Comparison of ENCODE assay signal across 16 cellular contexts in genomic region chr2:73075477-73076373, GRCh38. TPM values are rescaled to one million over a fixed set of nuclear protein-coding genes. Genes with fewer than 3 reads are reported as not detected.
DNase-seq lines count a peak whose midpoint lies in the region; TF ChIP-seq lines count a peak whose summit lies in the region.
"Had no signal": no experiment of that assay in that cellular context is flagged by ENCODE, and none has a peak within 500 bp of the region (broad histone marks: within the 10 kb centered on the region; RNA-seq: fewer than 3 reads in every experiment).

No MANE protein-coding gene starts in this region.

- CTCF ChIA-PET in HEK293 (lab: Yijun Ruan, JAX): interaction anchor here (0.5 to 3.2 kb wide), 4 partner anchors 10 to 137 kb away, joined by 3 to 7 read pairs (median 4); no protein-coding TSS in a partner anchor

- intact Hi-C loops in sigmoid colon (cut with DNase I): no loop called here

- POLR2A ChIA-PET in HEK293 (lab: Yijun Ruan, JAX): no interaction called here

- peaks cover 0 to 72% of the 10 kb centered on the region in 2 experiments; a peak in 1 of 3 replicates for H3K36me3 ChIP-seq in HEK293 (ENCODE audit: control insufficient read depth in 2 of 2, insufficient read depth in 1 of 2, low read length in 2 of 2)
- peaks cover 0 to 39% (median 4%) of the 10 kb centered on the region in 4 donors for H3K36me3 ChIP-seq in sigmoid colon
- H3K36me3 ChIP-seq: neural progenitor cell, Peyer's patch had no signal

- H3K9me3 ChIP-seq in HEK293 (ENCODE audit: control insufficient read depth, insufficient read depth, low read depth, low read length): no peaks in the 10 kb centered on the region
- H3K9me3 ChIP-seq in sigmoid colon: no peaks in the 10 kb centered on the region
- H3K9me3 ChIP-seq: lower lobe of right lung, Peyer's patch, thoracic aorta had no signal

- H3K27me3 ChIP-seq in sigmoid colon: no peaks in the 10 kb centered on the region
- H3K27me3 ChIP-seq: Peyer's patch had no signal

- H3K4me3 ChIP-seq in HEK293 (ENCODE audit: low read depth, low read length) (no peak overlapping the region), cardiac fibroblast (replicated peaks in 1 of 2; ENCODE audit: low read depth in 2 of 2, low read length in 2 of 2) (no peak overlapping the region), sigmoid colon (no peak overlapping the region)
- H3K4me3 ChIP-seq: lower lobe of right lung, neural progenitor cell, Peyer's patch, thoracic aorta had no signal

- TF ChIP-seq EP300 in sigmoid colon (IDR thresholded peaks at IDR 0.05): no peak

- WGBS in sigmoid colon, 2 donors: 91 to 93% methylated on average over 23 of the region's 23 CpGs

- no peak overlapping the region for H3K27ac ChIP-seq in HEK293 (ENCODE audit: extremely low read depth, low read depth, low read length)
- peak overlapping the region in 3 of 4 donors; percentile 56 to 72 (median 57) for H3K27ac ChIP-seq in sigmoid colon
- H3K27ac ChIP-seq: epithelial cell of prostate, lower lobe of right lung, neural progenitor cell, Peyer's patch had no signal

- no peak for TF ChIP-seq POLR2A in sigmoid colon (IDR thresholded peaks at IDR 0.05)

- DNase-seq in cardiac fibroblast (ENCODE audit: low read depth in 2 of 2): peak; percentile 18 to 47
- DNase-seq in islet precursor cell: peak; percentile 77
- peak; percentile 89 for DNase-seq in sigmoid colon
- no peak for DNase-seq in NCI-H1048 (lab: John Stamatoyannopoulos, UW)
- no peak for DNase-seq in germinal center (ENCODE audit: low spot score)
- DNase-seq in stimulated activated CD4-positive, alpha-beta T cell treated with anti-CD3 and anti-CD28 coated beads, Interleukin-4, amount 100 ng/mL, for 24 hours: no peak
- no peak for DNase-seq in RPMI8226
- DNase-seq: lower lobe of right lung; NCI-H2029 treated with DMSO at 0.1 percent for 48 hours; NCI-H526 treated with DMSO at 0.1 percent for 48 hours; stimulated activated CD4-positive, alpha-beta T cell treated with anti-CD3 and anti-CD28 coated beads, Interleukin-15, amount 100 ng/mL, for 24 hours had no signal

- H3K4me1 ChIP-seq in HEK293 (ENCODE audit: control insufficient read depth, insufficient read depth, low read length): no peaks in the 10 kb centered on the region; the same call in 1 of the 2 replicates
- H3K4me1 ChIP-seq in sigmoid colon: peaks cover 0 to 13% (median 11%) of the 10 kb centered on the region in 4 donors

- no peak for TF ChIP-seq CTCF in HEK293 (tag by site-specific recombination; IDR thresholded peaks at IDR 0.05)
- TF ChIP-seq CTCF in cardiac fibroblast (IDR thresholded peaks at IDR 0.05; ENCODE audit: low read depth, low read length): no peak
- no peak for TF ChIP-seq CTCF in sigmoid colon (IDR thresholded peaks at IDR 0.05)

TF ChIP-seq in HEK293, 187 proteins besides CTCF, POLR2A, EP300 and RAD21:
- TF ChIP-seq FEZF1 (tag by site-specific recombination; IDR thresholded peaks at IDR 0.05) (no peak), ZNF600 (tag by site-specific recombination; IDR thresholded peaks at IDR 0.05) (peak; percentile 93)

RNA-seq across cellular contexts. Expression of gene SFXN5, which starts 4.2 kb away (rescaled TPM):
- total RNA-seq in sigmoid colon: 10 to 100 TPM in 2 of 4 donors, 1 to 10 TPM in 2; 6.7 to 27.1 (median 10.4) TPM
- 10 to 100 TPM in 2 of 3 donors, 1 to 10 TPM in 1; 5.4 to 15.3 (median 12.4) TPM for polyA plus RNA-seq in sigmoid colon

RNA-seq across cellular contexts. Expression of gene RAB11FIP5, which starts 37.0 kb away (rescaled TPM):
- 10 to 100 TPM; 13.9 to 24.4 (median 19.4) TPM for total RNA-seq in sigmoid colon
- 10 to 100 TPM in 2 of 3 donors, 1 to 10 TPM in 1; 9.6 to 13.2 (median 12.8) TPM for polyA plus RNA-seq in sigmoid colon

Comparison
In these comparisons a context has a peak if more than half of its experiments do, and no peak if none do; other contexts are left out.
1. DNase-seq: peak in cardiac fibroblast (2 of 2), islet precursor cell (single experiment) and sigmoid colon (single experiment); none in NCI-H1048 (single experiment), germinal center (single experiment), stimulated activated CD4-positive, alpha-beta T cell treated with anti-CD3 and anti-CD28 coated beads, Interleukin-4, amount 100 ng/mL, for 24 hours (single experiment) and RPMI8226 (single experiment).